Comparison of ENCODE assay signal across 1 cellular context in the genomic region with DNA sequence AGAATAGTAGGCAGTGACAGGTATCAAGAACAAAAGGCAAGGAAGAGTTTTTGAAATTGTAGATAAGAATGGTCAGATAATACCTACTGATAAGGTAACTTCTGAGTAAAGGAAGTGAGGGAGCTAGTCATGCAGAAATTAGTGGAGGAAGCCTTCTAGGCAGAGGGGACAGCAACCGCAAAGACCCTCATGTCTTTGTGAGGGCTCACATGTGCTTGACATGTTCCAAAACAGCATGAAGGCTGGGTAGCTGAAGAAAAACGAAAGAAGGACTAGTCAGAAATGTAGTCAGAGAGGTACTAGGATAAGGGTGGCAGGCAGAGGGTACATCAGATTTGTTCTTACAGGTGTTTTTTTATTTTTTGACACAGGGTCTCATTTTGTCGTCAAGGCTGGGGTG.
TF ChIP-seq lines count a peak whose summit lies in the region.

No MANE protein-coding gene starts in this region.

TF ChIP-seq in WTC11, 78 proteins besides CTCF, POLR2A, EP300 and RAD21 (continued from another document):
- TF ChIP-seq, protein P1, sequence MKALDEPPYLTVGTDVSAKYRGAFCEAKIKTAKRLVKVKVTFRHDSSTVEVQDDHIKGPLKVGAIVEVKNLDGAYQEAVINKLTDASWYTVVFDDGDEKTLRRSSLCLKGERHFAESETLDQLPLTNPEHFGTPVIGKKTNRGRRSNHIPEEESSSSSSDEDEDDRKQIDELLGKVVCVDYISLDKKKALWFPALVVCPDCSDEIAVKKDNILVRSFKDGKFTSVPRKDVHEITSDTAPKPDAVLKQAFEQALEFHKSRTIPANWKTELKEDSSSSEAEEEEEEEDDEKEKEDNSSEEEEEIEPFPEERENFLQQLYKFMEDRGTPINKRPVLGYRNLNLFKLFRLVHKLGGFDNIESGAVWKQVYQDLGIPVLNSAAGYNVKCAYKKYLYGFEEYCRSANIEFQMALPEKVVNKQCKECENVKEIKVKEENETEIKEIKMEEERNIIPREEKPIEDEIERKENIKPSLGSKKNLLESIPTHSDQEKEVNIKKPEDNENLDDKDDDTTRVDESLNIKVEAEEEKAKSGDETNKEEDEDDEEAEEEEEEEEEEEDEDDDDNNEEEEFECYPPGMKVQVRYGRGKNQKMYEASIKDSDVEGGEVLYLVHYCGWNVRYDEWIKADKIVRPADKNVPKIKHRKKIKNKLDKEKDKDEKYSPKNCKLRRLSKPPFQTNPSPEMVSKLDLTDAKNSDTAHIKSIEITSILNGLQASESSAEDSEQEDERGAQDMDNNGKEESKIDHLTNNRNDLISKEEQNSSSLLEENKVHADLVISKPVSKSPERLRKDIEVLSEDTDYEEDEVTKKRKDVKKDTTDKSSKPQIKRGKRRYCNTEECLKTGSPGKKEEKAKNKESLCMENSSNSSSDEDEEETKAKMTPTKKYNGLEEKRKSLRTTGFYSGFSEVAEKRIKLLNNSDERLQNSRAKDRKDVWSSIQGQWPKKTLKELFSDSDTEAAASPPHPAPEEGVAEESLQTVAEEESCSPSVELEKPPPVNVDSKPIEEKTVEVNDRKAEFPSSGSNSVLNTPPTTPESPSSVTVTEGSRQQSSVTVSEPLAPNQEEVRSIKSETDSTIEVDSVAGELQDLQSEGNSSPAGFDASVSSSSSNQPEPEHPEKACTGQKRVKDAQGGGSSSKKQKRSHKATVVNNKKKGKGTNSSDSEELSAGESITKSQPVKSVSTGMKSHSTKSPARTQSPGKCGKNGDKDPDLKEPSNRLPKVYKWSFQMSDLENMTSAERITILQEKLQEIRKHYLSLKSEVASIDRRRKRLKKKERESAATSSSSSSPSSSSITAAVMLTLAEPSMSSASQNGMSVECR (CRISPR knock-in tag; IDR thresholded peaks at IDR 0.05; ENCODE audit: borderline replicate concordance) = no peak
- TF ChIP-seq SMAD4 (CRISPR knock-in tag; IDR thresholded peaks at IDR 0.05) = no peak
- TF ChIP-seq, protein P2, sequence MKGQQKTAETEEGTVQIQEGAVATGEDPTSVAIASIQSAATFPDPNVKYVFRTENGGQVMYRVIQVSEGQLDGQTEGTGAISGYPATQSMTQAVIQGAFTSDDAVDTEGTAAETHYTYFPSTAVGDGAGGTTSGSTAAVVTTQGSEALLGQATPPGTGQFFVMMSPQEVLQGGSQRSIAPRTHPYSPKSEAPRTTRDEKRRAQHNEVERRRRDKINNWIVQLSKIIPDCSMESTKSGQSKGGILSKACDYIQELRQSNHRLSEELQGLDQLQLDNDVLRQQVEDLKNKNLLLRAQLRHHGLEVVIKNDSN (CRISPR knock-in tag; IDR thresholded peaks at IDR 0.05) = no peak
- TF ChIP-seq, protein P3, sequence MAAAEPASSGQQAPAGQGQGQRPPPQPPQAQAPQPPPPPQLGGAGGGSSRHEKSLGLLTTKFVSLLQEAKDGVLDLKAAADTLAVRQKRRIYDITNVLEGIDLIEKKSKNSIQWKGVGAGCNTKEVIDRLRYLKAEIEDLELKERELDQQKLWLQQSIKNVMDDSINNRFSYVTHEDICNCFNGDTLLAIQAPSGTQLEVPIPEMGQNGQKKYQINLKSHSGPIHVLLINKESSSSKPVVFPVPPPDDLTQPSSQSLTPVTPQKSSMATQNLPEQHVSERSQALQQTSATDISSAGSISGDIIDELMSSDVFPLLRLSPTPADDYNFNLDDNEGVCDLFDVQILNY (CRISPR knock-in tag; IDR thresholded peaks at IDR 0.05) = no peak
- TF ChIP-seq, protein P4, sequence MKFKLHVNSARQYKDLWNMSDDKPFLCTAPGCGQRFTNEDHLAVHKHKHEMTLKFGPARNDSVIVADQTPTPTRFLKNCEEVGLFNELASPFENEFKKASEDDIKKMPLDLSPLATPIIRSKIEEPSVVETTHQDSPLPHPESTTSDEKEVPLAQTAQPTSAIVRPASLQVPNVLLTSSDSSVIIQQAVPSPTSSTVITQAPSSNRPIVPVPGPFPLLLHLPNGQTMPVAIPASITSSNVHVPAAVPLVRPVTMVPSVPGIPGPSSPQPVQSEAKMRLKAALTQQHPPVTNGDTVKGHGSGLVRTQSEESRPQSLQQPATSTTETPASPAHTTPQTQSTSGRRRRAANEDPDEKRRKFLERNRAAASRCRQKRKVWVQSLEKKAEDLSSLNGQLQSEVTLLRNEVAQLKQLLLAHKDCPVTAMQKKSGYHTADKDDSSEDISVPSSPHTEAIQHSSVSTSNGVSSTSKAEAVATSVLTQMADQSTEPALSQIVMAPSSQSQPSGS (CRISPR knock-in tag; IDR thresholded peaks at IDR 0.05; ENCODE audit: borderline replicate concordance, low read depth) = no peak
- TF ChIP-seq ESRRA (CRISPR knock-in tag; IDR thresholded peaks at IDR 0.05; ENCODE audit: borderline replicate concordance) = no peak
